11 cellular contexts compared by ENCODE assay signal in the genomic region with DNA sequence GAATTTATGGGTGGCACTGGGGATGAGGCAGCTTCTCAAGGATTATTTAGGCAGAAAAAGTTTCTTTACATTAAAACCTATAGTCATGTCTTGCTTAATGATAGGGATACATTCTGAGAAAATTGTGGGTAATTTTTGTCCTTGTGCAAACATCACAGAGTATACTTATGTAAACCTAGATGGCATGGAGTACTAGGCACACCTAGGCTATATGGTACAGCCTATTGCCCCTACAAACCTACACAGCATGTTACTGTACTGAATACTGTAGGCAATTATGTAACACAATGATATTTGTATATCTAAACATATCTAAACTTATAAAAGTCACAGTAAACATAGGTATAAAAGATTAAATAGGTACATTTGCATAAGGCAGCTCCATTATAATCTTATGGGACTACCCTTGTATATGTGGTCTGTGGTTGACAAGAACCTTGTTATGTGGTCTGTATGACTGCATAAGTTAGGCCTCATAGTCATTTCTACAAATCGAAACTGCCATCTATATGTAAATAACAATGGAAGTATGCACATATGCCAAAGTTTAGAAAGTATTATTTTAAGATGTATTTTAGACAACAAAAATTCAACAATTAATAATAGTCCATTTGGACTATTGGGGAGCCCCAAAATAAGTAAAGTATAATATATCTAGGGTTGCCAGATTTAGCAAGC.
DNase-seq lines count a peak whose midpoint lies in the region; ATAC-seq and TF ChIP-seq lines count a peak whose summit lies in the region.
"Had no signal": no experiment of that assay in that cellular context is flagged by ENCODE, and none has a peak within 500 bp of the region (broad histone marks: within the 10 kb centered on the region; RNA-seq: fewer than 3 reads in every experiment).

No MANE protein-coding gene starts in this region.

- H3K27me3 Mint-ChIP-seq in central memory CD8-positive, alpha-beta T cell, result no peaks in the 10 kb centered on the region
- no peaks in the 10 kb centered on the region for H3K27me3 Mint-ChIP-seq in stimulated activated naive B cell treated with anti-CD40 and anti-IgM and Interleukin-4, amounts not matched to agents 10 μg/mL and 1 μg/mL and 100 μg/mL, for 72 hours
- H3K27me3 Mint-ChIP-seq: activated CD4-positive, alpha-beta memory T cell treated with anti-CD3 and anti-CD28 coated beads, Interleukin-2, amount 10 ng/mL, durations not matched to agents 7 days and 5 days had no signal

- peak overlapping the region; percentile 79 for H3K27ac Mint-ChIP-seq in central memory CD8-positive, alpha-beta T cell (ENCODE audit: low read depth)
- H3K27ac Mint-ChIP-seq in stimulated activated naive B cell treated with anti-CD40 and anti-IgM and Interleukin-4, amounts not matched to agents 10 μg/mL and 1 μg/mL and 100 μg/mL, for 72 hours, result no peak overlapping the region
- H3K27ac Mint-ChIP-seq: activated CD4-positive, alpha-beta memory T cell treated with anti-CD3 and anti-CD28 coated beads, Interleukin-2, amount 10 ng/mL, durations not matched to agents 7 days and 5 days had no signal

- H3K4me1 Mint-ChIP-seq in central memory CD8-positive, alpha-beta T cell, result peaks cover 38% of the 10 kb centered on the region
- peaks cover 0 to 6% of the 10 kb centered on the region in 2 donors for H3K4me1 Mint-ChIP-seq in stimulated activated naive B cell treated with anti-CD40 and anti-IgM and Interleukin-4, amounts not matched to agents 10 μg/mL and 1 μg/mL and 100 μg/mL, for 72 hours

- no peak overlapping the region for H3K27ac ChIP-seq in ovary
- H3K27ac ChIP-seq: heart left ventricle had no signal

- TF ChIP-seq CTCF in ovary (IDR thresholded peaks at IDR 0.05), result no peak

- DNase-seq in central memory CD8-positive, alpha-beta T cell (ENCODE audit: low spot score in 2 of 2), result no peak
- DNase-seq in ovary (no peak), NCI-H1417 treated with DMSO at 0.1 percent for 48 hours (lab: John Stamatoyannopoulos, UW) (no peak)
- DNase-seq in stimulated activated naive B cell treated with anti-CD40 and anti-IgM and Interleukin-4, amounts not matched to agents 10 μg/mL and 1 μg/mL and 100 μg/mL, for 72 hours, result no peak
- DNase-seq: activated CD4-positive, alpha-beta memory T cell treated with anti-CD3 and anti-CD28 coated beads, Interleukin-2, amount 10 ng/mL, durations not matched to agents 7 days and 5 days; MV-4-11; RPMI8226 had no signal

- intact Hi-C loops in ovary (cut with DNase I), result no loop called here

- no peaks in the 10 kb centered on the region for H3K4me1 ChIP-seq in ovary (ENCODE audit: insufficient read depth)
- H3K4me1 ChIP-seq: heart left ventricle had no signal

- no peaks in the 10 kb centered on the region for H3K27me3 ChIP-seq in ovary
- H3K27me3 ChIP-seq: heart left ventricle had no signal

- H3K4me3 Mint-ChIP-seq in central memory CD8-positive, alpha-beta T cell, result no peak overlapping the region
- no peak overlapping the region for H3K4me3 Mint-ChIP-seq in stimulated activated naive B cell treated with anti-CD40 and anti-IgM and Interleukin-4, amounts not matched to agents 10 μg/mL and 1 μg/mL and 100 μg/mL, for 72 hours
- H3K4me3 Mint-ChIP-seq: activated CD4-positive, alpha-beta memory T cell treated with anti-CD3 and anti-CD28 coated beads, Interleukin-2, amount 10 ng/mL, durations not matched to agents 7 days and 5 days had no signal

- ATAC-seq in GM18511 (IDR thresholded peaks at IDR 0.05; ENCODE audit: unreplicated experiment) (peak; percentile 64), GM21529 (IDR thresholded peaks at IDR 0.05; ENCODE audit: unreplicated experiment) (peak; percentile 79), HG03442 (IDR thresholded peaks at IDR 0.05; ENCODE audit: unreplicated experiment) (peak; percentile 68)
- peak; percentile 99 for ATAC-seq in central memory CD8-positive, alpha-beta T cell (replicated peaks; ENCODE audit: extremely low read depth, poor library complexity, severe bottlenecking)
- no peak for ATAC-seq in stimulated activated naive B cell treated with anti-CD40 and anti-IgM and Interleukin-4, amounts not matched to agents 10 μg/mL and 1 μg/mL and 100 μg/mL, for 72 hours (replicated peaks)

- TF ChIP-seq POLR2A in ovary (IDR thresholded peaks at IDR 0.05), result no peak

- no peak for TF ChIP-seq EP300 in ovary (IDR thresholded peaks at IDR 0.05)

- H3K9me3 Mint-ChIP-seq in central memory CD8-positive, alpha-beta T cell, result peaks cover 11% of the 10 kb centered on the region
- no peaks in the 10 kb centered on the region for H3K9me3 Mint-ChIP-seq in stimulated activated naive B cell treated with anti-CD40 and anti-IgM and Interleukin-4, amounts not matched to agents 10 μg/mL and 1 μg/mL and 100 μg/mL, for 72 hours
- H3K9me3 Mint-ChIP-seq: activated CD4-positive, alpha-beta memory T cell treated with anti-CD3 and anti-CD28 coated beads, Interleukin-2, amount 10 ng/mL, durations not matched to agents 7 days and 5 days had no signal

- H3K36me3 Mint-ChIP-seq in central memory CD8-positive, alpha-beta T cell (ENCODE audit: insufficient read depth), result no peaks in the 10 kb centered on the region
- no peaks in the 10 kb centered on the region for H3K36me3 Mint-ChIP-seq in stimulated activated naive B cell treated with anti-CD40 and anti-IgM and Interleukin-4, amounts not matched to agents 10 μg/mL and 1 μg/mL and 100 μg/mL, for 72 hours

- 96% methylated on average over 1 of the region's 1 CpG for WGBS in ovary, 3 donors

- H3K4me3 ChIP-seq in ovary, result no peak overlapping the region
- H3K4me3 ChIP-seq: heart left ventricle had no signal

- H3K36me3 ChIP-seq in ovary, result no peaks in the 10 kb centered on the region
- H3K36me3 ChIP-seq: heart left ventricle had no signal

- H3K9me3 ChIP-seq in ovary, result no peaks in the 10 kb centered on the region
- H3K9me3 ChIP-seq: heart left ventricle had no signal

Comparison
In these comparisons a context has a peak if more than half of its experiments do, and no peak if none do; other contexts are left out.
1. ATAC-seq: peak in GM18511 (single experiment), GM21529 (single experiment), HG03442 (single experiment) and central memory CD8-positive, alpha-beta T cell (single experiment); none in stimulated activated naive B cell treated with anti-CD40 and anti-IgM and Interleukin-4, amounts not matched to agents 10 μg/mL and 1 μg/mL and 100 μg/mL, for 72 hours (0 of 2).